Comparison of ENCODE assay signal across 18 cellular contexts in the genomic region with DNA sequence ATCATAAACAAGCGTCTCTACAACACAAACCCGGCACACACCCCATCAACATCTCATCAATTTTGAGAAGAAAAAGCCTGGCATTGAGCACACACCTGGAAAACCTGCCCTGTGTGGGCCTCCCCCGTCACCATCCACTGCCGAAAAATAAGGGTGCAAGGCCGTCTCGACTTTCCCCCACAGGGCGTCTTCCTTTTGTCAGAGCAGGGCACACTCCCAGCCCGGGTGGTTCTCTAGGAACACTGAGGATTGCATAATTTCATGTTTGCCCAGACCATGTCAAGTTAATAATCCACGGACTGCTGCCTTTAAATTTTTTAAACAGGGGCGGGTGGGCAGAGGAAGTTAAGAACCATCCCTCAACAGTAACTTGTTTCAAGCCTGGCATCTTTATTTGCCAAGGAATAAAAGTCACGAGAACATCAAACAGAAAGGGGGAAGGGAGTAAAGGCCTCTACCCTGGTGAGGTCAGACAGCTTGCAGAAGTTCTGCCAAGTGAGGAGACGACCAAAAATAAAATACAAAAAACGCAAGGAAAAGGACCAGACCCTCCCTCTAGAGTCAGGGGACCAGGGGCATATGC. TPM values are rescaled to one million over a fixed set of nuclear protein-coding genes. Genes with fewer than 3 reads are reported as not detected.
DNase-seq lines count a peak whose midpoint lies in the region; ATAC-seq, FAIRE-seq and TF ChIP-seq lines count a peak whose summit lies in the region.
"Had no signal": no experiment of that assay in that cellular context is flagged by ENCODE, and none has a peak within 500 bp of the region (broad histone marks: within the 10 kb centered on the region; RNA-seq: fewer than 3 reads in every experiment).

No MANE protein-coding gene starts in this region.

- peaks cover 26 to 57% (median 48%) of the 10 kb centered on the region in 5 donors for H3K27me3 Mint-ChIP-seq in naive thymus-derived CD8-positive, alpha-beta T cell

- TF ChIP-seq EP300 in A549 (IDR thresholded peaks at IDR 0.05), result no peak

- TF ChIP-seq POLR2A in A549 (IDR thresholded peaks at IDR 0.05; ENCODE audit: low read length), result no peak

- H3K36me3 Mint-ChIP-seq in naive thymus-derived CD8-positive, alpha-beta T cell, result no peaks in the 10 kb centered on the region
- H3K36me3 Mint-ChIP-seq: stimulated activated effector memory CD8-positive, alpha-beta T cell treated with anti-CD3 and anti-CD28 coated beads, Interleukin-12 subunit alpha, Interleukin-12 subunit beta, amount 100 ng/mL, for 72 hours had no signal

- BruUV-seq in PC-3 (replicated peaks; lab: Mats Ljungman, UMichigan), result no TSS peak

- H3K27ac ChIP-seq in A549 (peak overlapping the region; percentile 81 to 83), PC-3 (ENCODE audit: low read length) (no peak overlapping the region), esophagus (ENCODE audit: low read depth in 2 of 2, low read length in 1 of 2) (peak overlapping the region; percentile 9 to 42)
- H3K27ac ChIP-seq: neutrophil had no signal

- H3K36me3 ChIP-seq in PC-3 (ENCODE audit: low read depth, low read length), result no peaks in the 10 kb centered on the region
- peaks cover 0 to 7% of the 10 kb centered on the region in 2 donors for H3K36me3 ChIP-seq in esophagus (ENCODE audit: control insufficient read depth in 2 of 2, insufficient read depth in 2 of 2, low read length in 1 of 2)
- no peaks in the 10 kb centered on the region for H3K36me3 ChIP-seq in mucosa of stomach (ENCODE audit: control insufficient read depth, insufficient read depth, low read length)
- H3K36me3 ChIP-seq: neutrophil had no signal

- intact Hi-C loops in PC-3 (cut with micrococcal nuclease), result no loop called here

- peaks cover 0 to 22% (median 15%) of the 10 kb centered on the region in 4 donors for H3K4me1 Mint-ChIP-seq in naive thymus-derived CD8-positive, alpha-beta T cell

- H3K27me3 ChIP-seq in PC-3 (ENCODE audit: low read length) (no peaks in the 10 kb centered on the region), esophagus (ENCODE audit: control insufficient read depth in 1 of 2, insufficient read depth in 2 of 2, low read length in 2 of 2) (no peaks in the 10 kb centered on the region), mucosa of stomach (ENCODE audit: control insufficient read depth, insufficient read depth, low read length) (peaks cover 5% of the 10 kb centered on the region)

- CTCF ChIA-PET in A549 (lab: Yijun Ruan, JAX) (interaction anchor here (0.9 to 1.8 kb wide), 4 partner anchors 8 to 188 kb away, joined by 3 to 5 read pairs (median 3); no protein-coding TSS in a partner anchor), PC-3 (lab: Charles Lee) (no interaction called here)

- no peak overlapping the region for H3K4me3 Mint-ChIP-seq in naive thymus-derived CD8-positive, alpha-beta T cell
- H3K4me3 Mint-ChIP-seq: activated naive CD4-positive, alpha-beta T cell treated with anti-CD3 and anti-CD28 coated beads for 36 hours; T-helper 2 cell treated with Interferon-gamma antibody and Interleukin-4, amounts not matched to agents 5 μg/mL and 100 μg/mL, for 36 hours had no signal

- no peak for TF ChIP-seq CTCF in A549 (IDR thresholded peaks at IDR 0.05)
- no peak for TF ChIP-seq CTCF in PC-3 (conservative IDR thresholded peaks at IDR 0.05; ENCODE audit: low read depth, low read length)

- H3K9ac ChIP-seq in PC-3 (ENCODE audit: low read length) (no peak overlapping the region), mucosa of stomach (ENCODE audit: low read length) (peak overlapping the region; percentile 88)

- H3K4me2 ChIP-seq in A549 (peak overlapping the region; percentile 97), PC-3 (ENCODE audit: low read length) (peak overlapping the region; percentile 92)

- H3K4me1 ChIP-seq in A549 (peaks cover 31% of the 10 kb centered on the region), PC-3 (ENCODE audit: insufficient read depth, low read length) (peaks cover 16% of the 10 kb centered on the region), esophagus (ENCODE audit: control insufficient read depth in 2 of 2, insufficient read depth in 2 of 2, low read length in 1 of 2) (peaks cover 0 to 2% of the 10 kb centered on the region in 2 donors), mucosa of stomach (ENCODE audit: control insufficient read depth, insufficient read depth, low read length) (peaks cover 15% of the 10 kb centered on the region)

- no peaks in the 10 kb centered on the region for H3K9me3 Mint-ChIP-seq in naive thymus-derived CD8-positive, alpha-beta T cell
- H3K9me3 Mint-ChIP-seq: activated naive CD4-positive, alpha-beta T cell treated with anti-CD3 and anti-CD28 coated beads for 36 hours; stimulated activated effector memory CD8-positive, alpha-beta T cell treated with anti-CD3 and anti-CD28 coated beads, Interleukin-12 subunit alpha, Interleukin-12 subunit beta, amount 100 ng/mL, for 72 hours; T-helper 2 cell treated with Interferon-gamma antibody and Interleukin-4, amounts not matched to agents 5 μg/mL and 100 μg/mL, for 36 hours had no signal

- no peaks in the 10 kb centered on the region for H3K9me3 ChIP-seq in A549
- no peaks in the 10 kb centered on the region for H3K9me3 ChIP-seq in PC-3 (ENCODE audit: low read length)
- H3K9me3 ChIP-seq in esophagus (ENCODE audit: control insufficient read depth in 2 of 2, insufficient read depth in 1 of 2, low read depth in 1 of 2, low read length in 1 of 2), result no peaks in the 10 kb centered on the region
- no peaks in the 10 kb centered on the region for H3K9me3 ChIP-seq in mucosa of stomach (ENCODE audit: control insufficient read depth, low read length)
- H3K9me3 ChIP-seq: neutrophil had no signal

- H3K9me2 ChIP-seq in PC-3 (replicated peaks; ENCODE audit: low read length), result no peaks in the 10 kb centered on the region

- POLR2A ChIA-PET in A549 (lab: Yijun Ruan, JAX) (no interaction called here), PC-3 (lab: Charles Lee; ENCODE audit: unreplicated experiment) (no interaction called here)
- POLR2A ChIA-PET in naive thymus-derived CD8-positive, alpha-beta T cell (lab: Charles Lee), result no interaction called here

- no peak for TF ChIP-seq RAD21 in A549 (conservative IDR thresholded peaks at IDR 0.05 in 1 of 2, IDR thresholded peaks at IDR 0.05 in 1 of 2)

- H3K79me2 ChIP-seq in PC-3 (ENCODE audit: low read length), result peaks cover 11% of the 10 kb centered on the region

- no peak for FAIRE-seq in A549 (lab: Jason Lieb, UNC)
- FAIRE-seq: GM12878 had no signal

- no peak overlapping the region for H3K27ac Mint-ChIP-seq in naive thymus-derived CD8-positive, alpha-beta T cell
- H3K27ac Mint-ChIP-seq: activated naive CD4-positive, alpha-beta T cell treated with anti-CD3 and anti-CD28 coated beads for 36 hours; stimulated activated effector memory CD8-positive, alpha-beta T cell treated with anti-CD3 and anti-CD28 coated beads, Interleukin-12 subunit alpha, Interleukin-12 subunit beta, amount 100 ng/mL, for 72 hours; T-helper 2 cell treated with Interferon-gamma antibody and Interleukin-4, amounts not matched to agents 5 μg/mL and 100 μg/mL, for 36 hours had no signal

- ATAC-seq in A549 (peak in 1 of 2 experiments; percentile 37; a peak in 3 of 6 replicates), PC-3 (no peak), GM21447 (IDR thresholded peaks at IDR 0.05; ENCODE audit: unreplicated experiment) (no peak)
- no peak for ATAC-seq in naive thymus-derived CD8-positive, alpha-beta T cell
- ATAC-seq: GM12878; HCT116; stimulated activated effector memory CD8-positive, alpha-beta T cell treated with anti-CD3 and anti-CD28 coated beads, Interleukin-12 subunit alpha, Interleukin-12 subunit beta, amount 100 ng/mL, for 72 hours had no signal

- WGBS in A549 (ENCODE audit: missing lambda C conversion rate), result 16% methylated on average over 13 of the region's 13 CpGs
- WGBS in esophagus, 2 donors, result 52 to 53% methylated on average over 13 of the region's 13 CpGs

- DNase-seq in A549 (ENCODE audit: low read depth in 1 of 2, low spot score in 1 of 2), result peak; percentile 28 to 41
- no peak for DNase-seq in PC-3
- no peak for DNase-seq in NCI-H2029 treated with DMSO at 0.1 percent for 48 hours (lab: John Stamatoyannopoulos, UW)
- DNase-seq in naive thymus-derived CD8-positive, alpha-beta T cell, result no peak
- DNase-seq in activated gamma-delta T cell (lab: John Stamatoyannopoulos, UW), result no peak
- DNase-seq: activated CD4-positive, alpha-beta T cell treated with anti-CD3 and anti-CD28 coated beads for 1 hour; activated naive CD4-positive, alpha-beta T cell treated with anti-CD3 and anti-CD28 coated beads for 36 hours; NCI-H1092; NK-92 treated with Interleukin-12 subunit alpha and Interleukin-12 subunit beta, amount 100 ng/mL, for 24 hours had no signal

- H4K20me1 ChIP-seq in PC-3 (ENCODE audit: low read length), result no peaks in the 10 kb centered on the region

- peak overlapping the region; percentile 90 for H3K4me3 ChIP-seq in A549
- peak overlapping the region; percentile 84 for H3K4me3 ChIP-seq in PC-3 (ENCODE audit: low read length)
- peak overlapping the region; percentile 24 to 56 for H3K4me3 ChIP-seq in esophagus (ENCODE audit: low read depth in 1 of 2, low read length in 2 of 2)
- H3K4me3 ChIP-seq in mucosa of stomach (ENCODE audit: low read length), result peak overlapping the region; percentile 92
- H3K4me3 ChIP-seq: GM12878 had no signal

- no peaks in the 10 kb centered on the region for H3F3A ChIP-seq in PC-3 (ENCODE audit: low read length, unreplicated experiment)

- 0 out of 2 replicates have a peak overlapping the region, but pooled peaks have one; percentile 18 for H2AFZ ChIP-seq in PC-3 (ENCODE audit: low read length)

TF ChIP-seq in A549, 52 proteins besides CTCF, POLR2A, EP300 and RAD21:
- TF ChIP-seq CEBPB (IDR thresholded peaks at IDR 0.05) (peak; percentile 87 to 92), RFX5 (IDR thresholded peaks at IDR 0.05) (no peak)
TF ChIP-seq in A549: peak in this region for 1.

RNA-seq across cellular contexts. Expression of a gene that starts 2.1 kb away (rescaled TPM):
- polyA plus RNA-seq in A549 (2011; rRNA removed) (3.1 and 4.3 TPM in 2 replicates), A549 (2017; fragmentation: RNase III; extraction: RNeasy Plus Mini Kit Qiagen cat#74134 plus additional on column Dnase treatment) (1.1 to 1.3 TPM (median 1.1 TPM) in 3 replicates), esophagus (1 to 10 TPM; 4.3 to 8.6 TPM)
- polyA plus RNA-seq in A549 (2012; cell fraction: cytosol; rRNA removed), result 1.0 and 1.1 TPM in 2 replicates
- 2.3 and 3.5 TPM in 2 replicates for polyA plus RNA-seq in A549 (2012; cell fraction: nucleus; rRNA removed)
- polyA minus RNA-seq in A549 (2011; rRNA and poly(A)+ RNA removed), result 8.6 and 11.6 TPM in 2 replicates
- 2.4 and 3.5 TPM in 2 replicates for total RNA-seq in PC-3 (2014; rRNA removed)
- not detected for total RNA-seq in naive thymus-derived CD8-positive, alpha-beta T cell
- under 1 TPM in 1 of 3 donors, not detected in 2; 0.53 TPM for polyA plus RNA-seq in naive thymus-derived CD8-positive, alpha-beta T cell
- polyA plus RNA-seq: AG04450 had no signal

Comparison
In these comparisons a context has a peak if more than half of its experiments do, and no peak if none do; other contexts are left out.
1. DNase-seq: peak in A549 (2 of 2); none in PC-3 (single experiment), NCI-H2029 treated with DMSO at 0.1 percent for 48 hours (single experiment), naive thymus-derived CD8-positive, alpha-beta T cell (0 of 10) and activated gamma-delta T cell (single experiment).
2. H3K4me3 ChIP-seq: peak in every context shown above with its lines; median percentile 92 in mucosa of stomach; 90 in A549; 84 in PC-3; 40 in esophagus.